ENCODE assay signal across 19 cellular contexts in genomic region chr1:43821471-43821870, GRCh38.
DNase-seq lines count a peak whose midpoint lies in the region; ATAC-seq, FAIRE-seq and TF ChIP-seq lines count a peak whose summit lies in the region.
"Had no signal": no experiment of that assay in that cellular context is flagged by ENCODE, and none has a peak within 500 bp of the region (broad histone marks: within the 10 kb centered on the region; RNA-seq: fewer than 3 reads in every experiment).

No MANE protein-coding gene starts in this region.

- no peaks in the 10 kb centered on the region for H3K9me3 ChIP-seq in muscle layer of colon (ENCODE audit: low read length)
- peaks cover 7 to 11% of the 10 kb centered on the region in 2 donors for H3K9me3 ChIP-seq in transverse colon
- H3K9me3 ChIP-seq in body of pancreas, result no peaks in the 10 kb centered on the region
- H3K9me3 ChIP-seq: Caco-2 had no signal

- H3K27ac ChIP-seq in muscle layer of colon (ENCODE audit: low read depth, low read length) (peak overlapping the region; percentile 30), transverse colon (peak overlapping the region; percentile 31 to 67 (median 56)), body of pancreas (no peak overlapping the region)
- H3K27ac ChIP-seq: cardiac muscle cell had no signal

- H3K4me1 ChIP-seq in muscle layer of colon (ENCODE audit: insufficient read depth, low read length) (peaks cover 7% of the 10 kb centered on the region), transverse colon (peaks cover 3 to 17% (median 5%) of the 10 kb centered on the region in 4 donors), body of pancreas (no peaks in the 10 kb centered on the region)

- 85 to 100% methylated on average over 1 to 5 of the region's 5 CpGs for WGBS in transverse colon (ENCODE audit: low coverage in 1 of 2), 2 donors
- WGBS in body of pancreas, 2 donors, result 76 to 96% methylated on average over 5 of the region's 5 CpGs

- no peak for TF ChIP-seq CTCF in bronchial epithelial cell (IDR thresholded peaks at IDR 0.05; ENCODE audit: insufficient read depth, low read length, severe bottlenecking)
- no peak for TF ChIP-seq CTCF in transverse colon (IDR thresholded peaks at IDR 0.05)
- no peak for TF ChIP-seq CTCF in body of pancreas (IDR thresholded peaks at IDR 0.05)

- ATAC-seq in left cardiac atrium (no peak), body of pancreas (no peak)
- ATAC-seq: activated naive CD8-positive, alpha-beta T cell treated with anti-CD3 and anti-CD28 coated beads, Interleukin-2, amount 50 U/mL, for 24 hours had no signal

- TF ChIP-seq EP300 in transverse colon (IDR thresholded peaks at IDR 0.05; ENCODE audit: low read depth), result no peak

- intact Hi-C loops in transverse colon (cut with DNase I; ENCODE audit: low total_unique reads), result no loop called here
- intact Hi-C loops in left cardiac atrium (cut with DNase I), result no loop called here
- intact Hi-C loops in body of pancreas (cut with DNase I), result no loop called here

- FAIRE-seq in bronchial epithelial cell (lab: Jason Lieb, UNC), result no peak
- FAIRE-seq: GM18507 had no signal

- H3K27me3 ChIP-seq in bronchial epithelial cell (ENCODE audit: control insufficient read depth, insufficient read depth, low read length) (no peaks in the 10 kb centered on the region), muscle layer of colon (ENCODE audit: control insufficient read depth in 1 of 2, insufficient read depth in 2 of 2, low read length in 2 of 2) (no peaks in the 10 kb centered on the region), transverse colon (no peaks in the 10 kb centered on the region), body of pancreas (no peaks in the 10 kb centered on the region)
- H3K27me3 ChIP-seq: cardiac muscle cell had no signal

- H3K4me3 ChIP-seq in bronchial epithelial cell (ENCODE audit: low read depth, low read length), result no peak overlapping the region
- no peak overlapping the region for H3K4me3 ChIP-seq in muscle layer of colon (ENCODE audit: low read depth in 1 of 2, low read length in 2 of 2)
- H3K4me3 ChIP-seq in transverse colon, result no peak overlapping the region
- no peak overlapping the region for H3K4me3 ChIP-seq in body of pancreas
- H3K4me3 ChIP-seq: cardiac muscle cell had no signal

- no peak overlapping the region for H3K9ac ChIP-seq in muscle layer of colon (ENCODE audit: low read length)

- TF ChIP-seq POLR2A in transverse colon (IDR thresholded peaks at IDR 0.05) (no peak), body of pancreas (IDR thresholded peaks at IDR 0.05) (no peak)

- H3K36me3 ChIP-seq in bronchial epithelial cell (ENCODE audit: control insufficient read depth, insufficient read depth, low read length) (no peaks in the 10 kb centered on the region), muscle layer of colon (ENCODE audit: insufficient read depth, low read length) (peaks cover under 1% of the 10 kb centered on the region), transverse colon (peaks cover 0 to 5% (median 0%) of the 10 kb centered on the region in 4 donors), body of pancreas (replicated peaks in 1 of 2; ENCODE audit: insufficient read depth in 1 of 2, low read depth in 2 of 2) (no peaks in the 10 kb centered on the region)
- H3K36me3 ChIP-seq: cardiac muscle cell had no signal

- DNase-seq in M059J (ENCODE audit: low read depth) (peak; percentile 71), bronchial epithelial cell (ENCODE audit: low read depth) (peak; percentile 5), transverse colon (no peak), left cardiac atrium (no peak), body of pancreas (no peak)
- DNase-seq in activated CD4-positive, alpha-beta T cell treated with anti-CD3 and anti-CD28 coated beads, Interleukin-2, amount 50 U/mL, for 4 hours, result no peak
- DNase-seq: activated CD4-positive, alpha-beta T cell treated with anti-CD3 and anti-CD28 coated beads, Interleukin-2, amount 10 ng/mL, durations not matched to agents 24 days and 14 days; activated naive CD8-positive, alpha-beta T cell treated with anti-CD3 and anti-CD28 coated beads, Interleukin-2, amount 50 U/mL, for 24 hours; hippocampal formation; NCI-H1417; NCI-H524 treated with DMSO at 0.1 percent for 48 hours; nephron progenitor cell; Right ventricle myocardium superior; stimulated activated CD4-positive, alpha-beta T cell treated with anti-CD3 and anti-CD28 coated beads, Interleukin-12 subunit alpha, Interleukin-12 subunit beta, amount 100 ng/mL, for 4 hours; stimulated activated CD8-positive, alpha-beta memory T cell treated with anti-CD3 and anti-CD28 coated beads, Interleukin-4, amount 100 ng/mL, for 48 hours had no signal

- in situ Hi-C loops in transverse colon (cut with MboI; ENCODE audit: low pct_ligation_motif_present in 1 of 4, low pct_unique_long_range_greater_than_20kb in 1 of 4, low sequenced_read_pairs in 3 of 4), result no loop called here

Comparison
In these comparisons a context has a peak if more than half of its experiments do, and no peak if none do; other contexts are left out.
1. DNase-seq: peak in M059J (single experiment) and bronchial epithelial cell (single experiment); none in transverse colon (single experiment), activated CD4-positive, alpha-beta T cell treated with anti-CD3 and anti-CD28 coated beads, Interleukin-2, amount 50 U/mL, for 4 hours (0 of 2), left cardiac atrium (single experiment) and body of pancreas (0 of 4).
2. H3K27ac ChIP-seq: peak in muscle layer of colon (single experiment) and transverse colon (4 of 4); none in body of pancreas (0 of 4).